In genomic region chr21:39379986-39380891, GRCh38 we compare ENCODE assay signal across 1 cellular context.
TF ChIP-seq lines count a peak whose summit lies in the region.

No MANE protein-coding gene starts in this region.

TF ChIP-seq in HepG2, 621 proteins besides CTCF, POLR2A, EP300 and RAD21 (continued from another document and continues in another):
- TF ChIP-seq ZNF501 (CRISPR knock-in tag; IDR thresholded peaks at IDR 0.05) (peak; percentile 74; the same call in 1 of the 2 replicates), DNMT3B (CRISPR knock-in tag; conservative IDR thresholded peaks at IDR 0.05) (no peak), ZZZ3 (CRISPR knock-in tag; IDR thresholded peaks at IDR 0.05; ENCODE audit: borderline replicate concordance) (no peak), ZNF382 (CRISPR knock-in tag; IDR thresholded peaks at IDR 0.05; ENCODE audit: borderline replicate concordance) (no peak), RARA (CRISPR knock-in tag; IDR thresholded peaks at IDR 0.05) (no peak), XBP1 (CRISPR knock-in tag; IDR thresholded peaks at IDR 0.05) (no peak), FIP1L1 (IDR thresholded peaks at IDR 0.05; ENCODE audit: borderline replicate concordance, insufficient read depth, low read depth, low read length) (no peak), ZNF597 (CRISPR knock-in tag; IDR thresholded peaks at IDR 0.05) (no peak), RFX5 (IDR thresholded peaks at IDR 0.05; ENCODE audit: low read depth, low read length) (no peak), ZNF83 (CRISPR knock-in tag; IDR thresholded peaks at IDR 0.05; ENCODE audit: borderline replicate concordance) (no peak; the same call in 1 of the 2 replicates), HNRNPH1 (optimal IDR thresholded peaks at IDR 0.05; ENCODE audit: low read depth, low read length) (no peak), SAFB2 (CRISPR knock-in tag; IDR thresholded peaks at IDR 0.05; ENCODE audit: borderline replicate concordance, low read depth) (no peak), HOXA9 (CRISPR knock-in tag; IDR thresholded peaks at IDR 0.05; ENCODE audit: borderline replicate concordance) (no peak), AKNA (CRISPR knock-in tag; IDR thresholded peaks at IDR 0.05; ENCODE audit: borderline replicate concordance) (no peak), REL (CRISPR knock-in tag; conservative IDR thresholded peaks at IDR 0.05) (no peak), SATB2 (CRISPR knock-in tag; IDR thresholded peaks at IDR 0.05) (no peak), ZBTB1 (CRISPR knock-in tag; IDR thresholded peaks at IDR 0.05; ENCODE audit: borderline replicate concordance) (no peak), ETV5 (CRISPR knock-in tag; IDR thresholded peaks at IDR 0.05; ENCODE audit: borderline replicate concordance) (no peak), PAF1 (CRISPR knock-in tag; IDR thresholded peaks at IDR 0.05) (no peak), IRF9 (CRISPR knock-in tag; IDR thresholded peaks at IDR 0.05; ENCODE audit: borderline replicate concordance) (no peak), MED1 (CRISPR knock-in tag; IDR thresholded peaks at IDR 0.05) (no peak), STAT5B (CRISPR knock-in tag; IDR thresholded peaks at IDR 0.05) (no peak), ZNF318 (CRISPR knock-in tag; IDR thresholded peaks at IDR 0.05) (no peak), MAF1 (CRISPR knock-in tag; IDR thresholded peaks at IDR 0.05; ENCODE audit: borderline replicate concordance) (no peak), TBX2 (CRISPR knock-in tag; IDR thresholded peaks at IDR 0.05; ENCODE audit: borderline replicate concordance) (0 out of 2 replicates have a peak, but pooled peaks have one; percentile 33), ZNF740 (CRISPR knock-in tag; IDR thresholded peaks at IDR 0.05) (no peak), ZFYVE20 (CRISPR knock-in tag; IDR thresholded peaks at IDR 0.05; ENCODE audit: borderline replicate concordance, low read depth) (no peak), GABPA (IDR thresholded peaks at IDR 0.05; ENCODE audit: low read depth, low read length) (no peak), GABPA (CRISPR knock-in tag; IDR thresholded peaks at IDR 0.05; ENCODE audit: low read depth) (no peak), SP2 (CRISPR knock-in tag; IDR thresholded peaks at IDR 0.05) (no peak), RFX1 (IDR thresholded peaks at IDR 0.05) (peak; percentile 69; the same call in 1 of the 2 replicates), FOSL1 (CRISPR knock-in tag; IDR thresholded peaks at IDR 0.05; ENCODE audit: borderline replicate concordance) (no peak), FOXK1 (CRISPR knock-in tag; IDR thresholded peaks at IDR 0.05; ENCODE audit: borderline replicate concordance, low read depth) (peak; percentile 80; the same call in 1 of the 2 replicates), ETV6 (CRISPR knock-in tag; conservative IDR thresholded peaks at IDR 0.05) (no peak), BRD4 (CRISPR knock-in tag; IDR thresholded peaks at IDR 0.05) (no peak), ZNF570 (CRISPR knock-in tag; IDR thresholded peaks at IDR 0.05; ENCODE audit: borderline replicate concordance) (no peak), ZNF776 (CRISPR knock-in tag; IDR thresholded peaks at IDR 0.05) (no peak), NR2F1 (CRISPR knock-in tag; IDR thresholded peaks at IDR 0.05) (no peak), ZSCAN22 (CRISPR knock-in tag; IDR thresholded peaks at IDR 0.05) (no peak), MBD4 (IDR thresholded peaks at IDR 0.05; ENCODE audit: borderline replicate concordance, low read length) (no peak), SOX13 (IDR thresholded peaks at IDR 0.05) (no peak), SOX13 (CRISPR knock-in tag; conservative IDR thresholded peaks at IDR 0.05 in 1 of 2, IDR thresholded peaks at IDR 0.05 in 1 of 2) (no peak; a peak in 1 of 4 replicates), ZFY (CRISPR knock-in tag; IDR thresholded peaks at IDR 0.05) (peak; percentile 62), DNMT1 (CRISPR knock-in tag; IDR thresholded peaks at IDR 0.05) (no peak), ZNF850 (CRISPR knock-in tag; conservative IDR thresholded peaks at IDR 0.05) (no peak), ATF5 (CRISPR knock-in tag; IDR thresholded peaks at IDR 0.05; ENCODE audit: low read depth) (no peak), FOXK2 (IDR thresholded peaks at IDR 0.05) (no peak), NR2F6 (IDR thresholded peaks at IDR 0.05) (no peak), NR2F6 (CRISPR knock-in tag; IDR thresholded peaks at IDR 0.05) (0 out of 2 replicates have a peak, but pooled peaks have one; percentile 20), ZNF329 (CRISPR knock-in tag; IDR thresholded peaks at IDR 0.05; ENCODE audit: low read depth) (no peak), TARDBP (CRISPR knock-in tag; IDR thresholded peaks at IDR 0.05) (no peak), ZNF460 (CRISPR knock-in tag; IDR thresholded peaks at IDR 0.05; ENCODE audit: borderline replicate concordance) (no peak), SNAPC5 (CRISPR knock-in tag; IDR thresholded peaks at IDR 0.05; ENCODE audit: borderline replicate concordance) (no peak), RBM39 (IDR thresholded peaks at IDR 0.05; ENCODE audit: low read depth, low read length, poor library complexity, severe bottlenecking) (peak; percentile 74), MAX (IDR thresholded peaks at IDR 0.05) (peak; percentile 57; the same call in 1 of the 2 replicates), ZNF383 (CRISPR knock-in tag; IDR thresholded peaks at IDR 0.05; ENCODE audit: borderline replicate concordance) (no peak; the same call in 1 of the 2 replicates), ZFP82 (CRISPR knock-in tag; IDR thresholded peaks at IDR 0.05; ENCODE audit: borderline replicate concordance) (no peak), MTF2 (CRISPR knock-in tag; IDR thresholded peaks at IDR 0.05; ENCODE audit: borderline replicate concordance) (no peak), ZNF737 (CRISPR knock-in tag; IDR thresholded peaks at IDR 0.05; ENCODE audit: borderline replicate concordance) (no peak), MTA3 (CRISPR knock-in tag; IDR thresholded peaks at IDR 0.05) (no peak), RFXAP (CRISPR knock-in tag; IDR thresholded peaks at IDR 0.05; ENCODE audit: borderline replicate concordance) (no peak), ZBTB20 (CRISPR knock-in tag; IDR thresholded peaks at IDR 0.05; ENCODE audit: borderline replicate concordance, low read depth) (no peak)
